Comparison of ENCODE assay signal across 28 cellular contexts in the genomic region with DNA sequence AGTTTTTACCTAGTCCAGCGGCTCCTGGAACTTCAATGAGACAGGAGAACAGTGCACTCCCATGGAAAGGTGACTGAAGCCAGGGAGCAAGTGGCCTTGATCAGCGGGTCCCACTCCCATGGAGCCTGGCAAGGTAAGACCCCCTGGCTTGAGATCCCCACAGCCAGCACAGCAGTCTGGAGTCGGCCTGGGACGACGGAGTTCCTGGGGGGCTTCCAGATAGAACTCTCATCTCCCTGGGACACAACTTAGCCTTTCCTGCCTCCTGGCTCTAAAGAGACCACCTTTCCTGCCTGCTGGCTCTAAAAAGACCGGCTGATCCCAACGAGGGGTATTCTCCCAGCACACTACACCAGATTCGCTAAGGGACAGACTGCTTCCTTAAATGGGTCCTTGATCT.
"Had no signal": no experiment of that assay in that cellular context is flagged by ENCODE, and none has a peak within 500 bp of the region (broad histone marks: within the 10 kb centered on the region; RNA-seq: fewer than 3 reads in every experiment).

No MANE protein-coding gene starts in this region.

- DNase-seq: colonic mucosa; cortex of kidney; dermis blood vessel endothelial cell; dorsolateral prefrontal cortex; effector CD4-positive, alpha-beta T cell; effector CD8-positive, alpha-beta T cell; effector memory CD4-positive, alpha-beta T cell; effector memory CD8-positive, alpha-beta T cell; endodermal cell; erythroblast; esophagus squamous epithelium; foreskin fibroblast; foreskin keratinocyte; foreskin melanocyte; gastrocnemius medialis; glutamatergic neuron; head of caudate nucleus; heart left ventricle; heart right ventricle had no signal

- H3K27ac ChIP-seq: colonic mucosa, coronary artery, dorsolateral prefrontal cortex, epithelial cell of prostate, esophagus muscularis mucosa, esophagus squamous epithelium, foreskin keratinocyte, gastrocnemius medialis, gastroesophageal sphincter, heart left ventricle, heart right ventricle had no signal

- H3K4me1 ChIP-seq: colonic mucosa, esophagus muscularis mucosa, esophagus squamous epithelium, foreskin keratinocyte, gastrocnemius medialis, gastroesophageal sphincter, heart left ventricle, heart right ventricle had no signal

- H3K4me3 ChIP-seq: colonic mucosa, coronary artery, dorsolateral prefrontal cortex, esophagus muscularis mucosa, esophagus squamous epithelium, gastrocnemius medialis, gastroesophageal sphincter, heart left ventricle, heart right ventricle had no signal

- H3K36me3 ChIP-seq: colonic mucosa, esophagus muscularis mucosa, esophagus squamous epithelium, gastrocnemius medialis, gastroesophageal sphincter, heart left ventricle, heart right ventricle had no signal

- FAIRE-seq: colon, endometrium, endothelial cell of umbilical vein, frontal cortex had no signal

- H3K27me3 ChIP-seq: colonic mucosa, dorsolateral prefrontal cortex, esophagus muscularis mucosa, esophagus squamous epithelium, foreskin keratinocyte, gastrocnemius medialis, gastroesophageal sphincter, heart left ventricle, heart right ventricle had no signal

- H3K9me3 ChIP-seq: colonic mucosa, esophagus muscularis mucosa, gastrocnemius medialis, gastroesophageal sphincter had no signal

- ATAC-seq: effector memory CD8-positive, alpha-beta T cell; esophagus mucosa; foreskin keratinocyte; gastrocnemius medialis; gastroesophageal sphincter; heart left ventricle; heart right ventricle had no signal
